ENCODE assay signal across 29 cellular contexts in genomic region chr14:43729149-43729548, GRCh38.
DNase-seq lines count a peak whose midpoint lies in the region; ATAC-seq and TF ChIP-seq lines count a peak whose summit lies in the region.
"Had no signal": no experiment of that assay in that cellular context is flagged by ENCODE, and none has a peak within 500 bp of the region (broad histone marks: within the 10 kb centered on the region; RNA-seq: fewer than 3 reads in every experiment).

No MANE protein-coding gene starts in this region.

- in situ Hi-C loops in HAP-1 (cut with MboI; ENCODE audit: low sequenced_read_pairs): no loop called here

- no peaks in the 10 kb centered on the region for H3K36me3 ChIP-seq in A673 (ENCODE audit: insufficient read depth, low read length, poor library complexity, severe bottlenecking)
- H3K36me3 ChIP-seq in HAP-1 (replicated peaks): no peaks in the 10 kb centered on the region
- H3K36me3 ChIP-seq: right atrium auricular region, uterus had no signal

- H3K27me3 ChIP-seq in A673 (replicated peaks; ENCODE audit: insufficient read depth, low read depth, low read length, poor library complexity) (no peaks in the 10 kb centered on the region), HAP-1 (ENCODE audit: low read depth) (no peaks in the 10 kb centered on the region)
- H3K27me3 ChIP-seq: dorsolateral prefrontal cortex, right atrium auricular region, testis, uterus had no signal

- BruUV-seq in A673 (replicated peaks; lab: Mats Ljungman, UMichigan): no TSS peak

- DNase-seq in A673 (ENCODE audit: low spot score) (peak; percentile 43), HAP-1 (ENCODE audit: low spot score in 2 of 2) (peak; percentile 53 to 58), NCI-H2107 treated with DMSO at 0.1 percent for 48 hours (lab: John Stamatoyannopoulos, UW; ENCODE audit: unreplicated experiment) (peak; percentile 20), amniotic epithelial cell (ENCODE audit: low read depth) (peak; percentile 1), NCI-H2196 treated with DMSO at 0.1 percent for 48 hours (lab: John Stamatoyannopoulos, UW; ENCODE audit: unreplicated experiment) (no peak)
- DNase-seq: activated B cell treated with CpG ODN at 0.5 μM for 24 hours; activated CD4-positive, alpha-beta T cell treated with anti-CD3 and anti-CD28 coated beads, Interleukin-2, amount 50 U/mL, for 4 hours; activated naive CD8-positive, alpha-beta T cell treated with anti-CD3 and anti-CD28 coated beads, Interleukin-2, amount 10 ng/mL, durations not matched to agents 7 days and 5 days; C1 segment of cervical spinal cord; cerebellar nuclear complex; dorsolateral prefrontal cortex; HFFc6; KG1; mucosa of descending colon; NCI-H1105; NCI-H2029 treated with DMSO at 0.1 percent for 48 hours; NCI-H510A; NK-92 treated with Interleukin-12 subunit alpha and Interleukin-12 subunit beta, amount 100 ng/mL, for 24 hours; SK-N-SH; stimulated activated CD4-positive, alpha-beta T cell treated with anti-CD3 and anti-CD28 coated beads, Interleukin-4, amount 100 ng/mL, for 1 hour; stimulated activated naive CD4-positive, alpha-beta T cell; T-helper 9 cell; testis; uterus had no signal

- H3K27ac ChIP-seq in A673 (ENCODE audit: low read depth, low read length, poor library complexity, severe bottlenecking): no peak overlapping the region
- H3K27ac ChIP-seq: dorsolateral prefrontal cortex, parathyroid adenoma, right atrium auricular region, testis, uterus had no signal

- TF ChIP-seq CTCF in A673 (conservative IDR thresholded peaks at IDR 0.05; ENCODE audit: low read depth, low read length): no peak

- no peak overlapping the region for H3K4me3 ChIP-seq in A673 (ENCODE audit: low read depth, low read length, poor library complexity, severe bottlenecking)
- H3K4me3 ChIP-seq in HAP-1: no peak overlapping the region
- H3K4me3 ChIP-seq: dorsolateral prefrontal cortex, mucosa of descending colon, right atrium auricular region, testis, uterus had no signal

- POLR2A ChIA-PET in A673 (lab: Charles Lee; ENCODE audit: low non-redundant PET): no interaction called here

- intact Hi-C loops in A673 (cut with micrococcal nuclease; ENCODE audit: unreplicated experiment): no loop called here

- H3K9me3 ChIP-seq in A673 (ENCODE audit: low read depth, low read length, poor library complexity, severe bottlenecking) (no peaks in the 10 kb centered on the region), HAP-1 (no peaks in the 10 kb centered on the region)
- H3K9me3 ChIP-seq: mucosa of descending colon, right atrium auricular region, SK-N-SH, testis, uterus had no signal

- CTCF ChIA-PET in A673 (lab: Charles Lee): no interaction called here

- H3K4me1 ChIP-seq in A673 (ENCODE audit: insufficient read depth, low read length, poor library complexity, severe bottlenecking) (peaks cover 4% of the 10 kb centered on the region), HAP-1 (peaks cover 12% of the 10 kb centered on the region; the same call in 1 of the 2 replicates)
- H3K4me1 ChIP-seq: parathyroid adenoma, right atrium auricular region, testis, uterus had no signal

- ATAC-seq in GM18520 (IDR thresholded peaks at IDR 0.05; ENCODE audit: unreplicated experiment) (no peak), GM19467 (IDR thresholded peaks at IDR 0.05; ENCODE audit: unreplicated experiment) (no peak), HG02981 (IDR thresholded peaks at IDR 0.05; ENCODE audit: unreplicated experiment) (no peak)
- ATAC-seq: mucosa of descending colon had no signal
